Comparison of ENCODE assay signal across 8 cellular contexts in genomic region chr18:12948055-12948804, GRCh38. TPM values are rescaled to one million over a fixed set of nuclear protein-coding genes. Genes with fewer than 3 reads are reported as not detected.
DNase-seq lines count a peak whose midpoint lies in the region; ATAC-seq, FAIRE-seq and TF ChIP-seq lines count a peak whose summit lies in the region.

No MANE protein-coding gene starts in this region.

- in situ Hi-C loops in KBM-7 (cut with MboI; ENCODE audit: low pct_unique_long_range_greater_than_20kb, low sequenced_read_pairs), result loop anchor here (25.0 kb wide), 1 partner anchor 536 kb away; the partner anchor contains the start of gene PRELID3A

- CTCF ChIA-PET in naive thymus-derived CD4-positive, alpha-beta T cell (lab: Charles Lee), result interaction anchor here (1.0 kb wide), 1 partner anchor 557 kb away, joined by 3 read pairs; no protein-coding TSS in a partner anchor

- peaks cover 9% of the 10 kb centered on the region for H3K4me1 ChIP-seq in fibroblast of lung (ENCODE audit: control insufficient read depth, extremely low read depth, insufficient read depth, low read length)
- H3K4me1 ChIP-seq in naive thymus-derived CD4-positive, alpha-beta T cell (ENCODE audit: control insufficient read depth in 2 of 2, insufficient read depth in 2 of 2, low read length in 2 of 2), result peaks cover 13 to 15% of the 10 kb centered on the region in 2 donors

- H3K27ac ChIP-seq in fibroblast of lung (ENCODE audit: insufficient read depth, low read length), result peak overlapping the region; percentile 93
- H3K27ac ChIP-seq in naive thymus-derived CD4-positive, alpha-beta T cell (ENCODE audit: low read depth, low read length), result peak overlapping the region; percentile 92

- peak overlapping the region; percentile 87 for H3K9ac ChIP-seq in fibroblast of lung (ENCODE audit: insufficient read depth, low read length)

- FAIRE-seq in RCC 7860 (lab: Jason Lieb, UNC), result no peak

- peaks cover 2% of the 10 kb centered on the region for H3K36me3 ChIP-seq in fibroblast of lung (ENCODE audit: control insufficient read depth, insufficient read depth, low read length)
- H3K36me3 ChIP-seq in naive thymus-derived CD4-positive, alpha-beta T cell (ENCODE audit: control insufficient read depth in 2 of 3, insufficient read depth in 3 of 3, low read length in 3 of 3), result peaks cover 0 to 4% (median 0%) of the 10 kb centered on the region in 3 experiments

- peaks cover 45% of the 10 kb centered on the region for H3K4me1 Mint-ChIP-seq in activated T-helper 1 cell treated with anti-CD3 and anti-CD28 coated beads, Interleukin-12 subunit alpha, Interleukin-12 subunit beta, Interleukin-2, Interleukin-4 antibody, amounts not matched to agents 30 ng/mL and 10 ng/mL and 1 ng/mL, durations not matched to agents 14 hours and 24 hours and 36 hours (ENCODE audit: low read depth)
- H3K4me1 Mint-ChIP-seq in naive thymus-derived CD4-positive, alpha-beta T cell, result peaks cover 16 to 58% (median 47%) of the 10 kb centered on the region in 7 donors
- H3K4me1 Mint-ChIP-seq in stimulated activated effector memory CD8-positive, alpha-beta T cell treated with anti-CD3 and anti-CD28 coated beads, Interleukin-12 subunit alpha, Interleukin-12 subunit beta, amount 100 ng/mL, for 72 hours, result peaks cover 25% of the 10 kb centered on the region

- DNase-seq in DMS79 treated with DMSO at 0.1 percent for 48 hours (lab: John Stamatoyannopoulos, UW) (peak; percentile 76), KBM-7 (peak; percentile 96), RCC 7860 (ENCODE audit: low spot score) (peak; percentile 82), fibroblast of lung (ENCODE audit: low read depth in 2 of 2) (peak; percentile 94 to 95)
- peak; percentile 95 for DNase-seq in activated T-helper 1 cell treated with anti-CD3 and anti-CD28 coated beads, Interleukin-12 subunit alpha, Interleukin-12 subunit beta, Interleukin-2, Interleukin-4 antibody, amounts not matched to agents 30 ng/mL and 10 ng/mL and 1 ng/mL, durations not matched to agents 14 hours and 24 hours and 36 hours (ENCODE audit: low spot score)
- DNase-seq in naive thymus-derived CD4-positive, alpha-beta T cell, result peak; percentile 96 to 99 (median 98)
- peak; percentile 94 to 99 for DNase-seq in stimulated activated effector memory CD8-positive, alpha-beta T cell treated with anti-CD3 and anti-CD28 coated beads, Interleukin-12 subunit alpha, Interleukin-12 subunit beta, amount 100 ng/mL, for 72 hours (ENCODE audit: low spot score in 2 of 2)

- H3K9me3 Mint-ChIP-seq in activated T-helper 1 cell treated with anti-CD3 and anti-CD28 coated beads, Interleukin-12 subunit alpha, Interleukin-12 subunit beta, Interleukin-2, Interleukin-4 antibody, amounts not matched to agents 30 ng/mL and 10 ng/mL and 1 ng/mL, durations not matched to agents 14 hours and 24 hours and 36 hours, result no peaks in the 10 kb centered on the region
- H3K9me3 Mint-ChIP-seq in naive thymus-derived CD4-positive, alpha-beta T cell, result peaks cover 0 to 11% (median 0%) of the 10 kb centered on the region in 11 donors
- H3K9me3 Mint-ChIP-seq in stimulated activated effector memory CD8-positive, alpha-beta T cell treated with anti-CD3 and anti-CD28 coated beads, Interleukin-12 subunit alpha, Interleukin-12 subunit beta, amount 100 ng/mL, for 72 hours, result no peaks in the 10 kb centered on the region

- no peak for TF ChIP-seq CTCF in fibroblast of lung (conservative IDR thresholded peaks at IDR 0.05 in 1 of 2, IDR thresholded peaks at IDR 0.05 in 1 of 2; ENCODE audit: low read depth in 1 of 2, low read length in 2 of 2)

- peak overlapping the region; percentile 98 for H3K4me3 Mint-ChIP-seq in activated T-helper 1 cell treated with anti-CD3 and anti-CD28 coated beads, Interleukin-12 subunit alpha, Interleukin-12 subunit beta, Interleukin-2, Interleukin-4 antibody, amounts not matched to agents 30 ng/mL and 10 ng/mL and 1 ng/mL, durations not matched to agents 14 hours and 24 hours and 36 hours
- H3K4me3 Mint-ChIP-seq in naive thymus-derived CD4-positive, alpha-beta T cell, result peak overlapping the region; percentile 89 to 97 (median 92)
- peak overlapping the region; percentile 95 for H3K4me3 Mint-ChIP-seq in stimulated activated effector memory CD8-positive, alpha-beta T cell treated with anti-CD3 and anti-CD28 coated beads, Interleukin-12 subunit alpha, Interleukin-12 subunit beta, amount 100 ng/mL, for 72 hours

- H3K27ac Mint-ChIP-seq in activated T-helper 1 cell treated with anti-CD3 and anti-CD28 coated beads, Interleukin-12 subunit alpha, Interleukin-12 subunit beta, Interleukin-2, Interleukin-4 antibody, amounts not matched to agents 30 ng/mL and 10 ng/mL and 1 ng/mL, durations not matched to agents 14 hours and 24 hours and 36 hours, result peak overlapping the region; percentile 98
- peak overlapping the region; percentile 93 to 99 (median 96) for H3K27ac Mint-ChIP-seq in naive thymus-derived CD4-positive, alpha-beta T cell
- H3K27ac Mint-ChIP-seq in stimulated activated effector memory CD8-positive, alpha-beta T cell treated with anti-CD3 and anti-CD28 coated beads, Interleukin-12 subunit alpha, Interleukin-12 subunit beta, amount 100 ng/mL, for 72 hours, result peak overlapping the region; percentile 94

- no peaks in the 10 kb centered on the region for H4K20me1 ChIP-seq in fibroblast of lung (ENCODE audit: control insufficient read depth, extremely low read depth, insufficient read depth, low read length)

- H3K9me3 ChIP-seq in fibroblast of lung (ENCODE audit: control insufficient read depth, insufficient read depth, low read depth, low read length), result no peaks in the 10 kb centered on the region
- H3K9me3 ChIP-seq in naive thymus-derived CD4-positive, alpha-beta T cell (ENCODE audit: control insufficient read depth in 2 of 3, low read length in 3 of 3), result no peaks in the 10 kb centered on the region

- no peaks in the 10 kb centered on the region for H3K27me3 ChIP-seq in fibroblast of lung (ENCODE audit: control insufficient read depth, insufficient read depth, low read length)
- no peaks in the 10 kb centered on the region for H3K27me3 ChIP-seq in naive thymus-derived CD4-positive, alpha-beta T cell (ENCODE audit: control insufficient read depth in 2 of 2, insufficient read depth in 2 of 2, low read length in 2 of 2)

- POLR2A ChIA-PET in naive thymus-derived CD4-positive, alpha-beta T cell (lab: Charles Lee), result interaction anchor here (0.7 to 2.1 kb wide), 12 partner anchors 9 to 1040 kb away, joined by 3 to 16 read pairs (median 4); partner anchors contain the start of genes AFG3L2, CEP192, CEP76 and MPPE1

- H3K4me3 ChIP-seq in fibroblast of lung (replicated peaks in 1 of 4; ENCODE audit: control extremely low read depth in 1 of 4, insufficient read depth in 1 of 4, low read depth in 3 of 4, low read length in 4 of 4), result peak overlapping the region; percentile 71 to 82 (median 74)
- H3K4me3 ChIP-seq in naive thymus-derived CD4-positive, alpha-beta T cell (ENCODE audit: low read length), result peak overlapping the region; percentile 78

- H3K79me2 ChIP-seq in fibroblast of lung (ENCODE audit: control insufficient read depth, insufficient read depth, low read length), result peaks cover 28% of the 10 kb centered on the region

- no peaks in the 10 kb centered on the region for H3K27me3 Mint-ChIP-seq in activated T-helper 1 cell treated with anti-CD3 and anti-CD28 coated beads, Interleukin-12 subunit alpha, Interleukin-12 subunit beta, Interleukin-2, Interleukin-4 antibody, amounts not matched to agents 30 ng/mL and 10 ng/mL and 1 ng/mL, durations not matched to agents 14 hours and 24 hours and 36 hours (ENCODE audit: insufficient read depth)
- no peaks in the 10 kb centered on the region for H3K27me3 Mint-ChIP-seq in naive thymus-derived CD4-positive, alpha-beta T cell

- ATAC-seq in GM21723 (IDR thresholded peaks at IDR 0.05; ENCODE audit: unreplicated experiment), result peak; percentile 72
- peak; percentile 84 for ATAC-seq in naive thymus-derived CD4-positive, alpha-beta T cell
- peak; percentile 91 for ATAC-seq in stimulated activated effector memory CD8-positive, alpha-beta T cell treated with anti-CD3 and anti-CD28 coated beads, Interleukin-12 subunit alpha, Interleukin-12 subunit beta, amount 100 ng/mL, for 72 hours

- peaks cover 27% of the 10 kb centered on the region for H3K36me3 Mint-ChIP-seq in activated T-helper 1 cell treated with anti-CD3 and anti-CD28 coated beads, Interleukin-12 subunit alpha, Interleukin-12 subunit beta, Interleukin-2, Interleukin-4 antibody, amounts not matched to agents 30 ng/mL and 10 ng/mL and 1 ng/mL, durations not matched to agents 14 hours and 24 hours and 36 hours (ENCODE audit: low read depth)
- H3K36me3 Mint-ChIP-seq in naive thymus-derived CD4-positive, alpha-beta T cell, result peaks cover 0 to 27% (median 4%) of the 10 kb centered on the region in 5 donors
- H3K36me3 Mint-ChIP-seq in stimulated activated effector memory CD8-positive, alpha-beta T cell treated with anti-CD3 and anti-CD28 coated beads, Interleukin-12 subunit alpha, Interleukin-12 subunit beta, amount 100 ng/mL, for 72 hours, result peaks cover 41% of the 10 kb centered on the region

- H3K4me2 ChIP-seq in fibroblast of lung (ENCODE audit: extremely low read depth, insufficient read depth, low read length), result peak overlapping the region; percentile 85

- peak overlapping the region; percentile 83 for H2AFZ ChIP-seq in fibroblast of lung (ENCODE audit: low read length)

- intact Hi-C loops in activated T-helper 1 cell treated with anti-CD3 and anti-CD28 coated beads, Interleukin-12 subunit alpha, Interleukin-12 subunit beta, Interleukin-2, Interleukin-4 antibody, amounts not matched to agents 30 ng/mL and 10 ng/mL and 1 ng/mL, durations not matched to agents 14 hours and 24 hours and 36 hours (cut with micrococcal nuclease), result loop anchor here (1.0 to 5.0 kb wide), 6 partner anchors 43 to 966 kb away; partner anchors contain the start of genes CEP192, FAM210A, IMPA2 and RNMT
- intact Hi-C loops in naive thymus-derived CD4-positive, alpha-beta T cell (cut with micrococcal nuclease), result loop anchor here (1.0 to 5.0 kb wide), 5 partner anchors 44 to 778 kb away; partner anchors contain the start of genes CEP76 (in 1 of the 2), FAM210A (in 1 of the 2) and RNMT (in 1 of the 2)

RNA-seq across cellular contexts. Expression of gene SEH1L, which starts 0.4 kb away (rescaled TPM):
- 121 and 124 TPM in 2 replicates for total RNA-seq in activated T-helper 1 cell treated with anti-CD3 and anti-CD28 coated beads, Interleukin-12 subunit alpha, Interleukin-12 subunit beta, Interleukin-2, Interleukin-4 antibody, amounts not matched to agents 30 ng/mL and 10 ng/mL and 1 ng/mL, durations not matched to agents 14 hours and 24 hours and 36 hours
- total RNA-seq in fibroblast of lung, result 40.6 and 43.9 TPM in 2 replicates
- polyA plus RNA-seq in fibroblast of lung, result 52.7 and 56.0 TPM in 2 replicates
- polyA plus RNA-seq in fibroblast of lung (2012), result 37.5 and 38.7 TPM in 2 replicates
- 24.6 and 92.8 TPM in 2 replicates for polyA minus RNA-seq in fibroblast of lung (ENCODE audit: low replicate concordance)
- 10 to 100 TPM; 32.7 to 54.2 (median 34.2) TPM for total RNA-seq in naive thymus-derived CD4-positive, alpha-beta T cell
- polyA plus RNA-seq in naive thymus-derived CD4-positive, alpha-beta T cell, result 10 to 100 TPM; 28.4 to 34.1 TPM

RNA-seq across cellular contexts. Expression of gene CEP192, which starts 42.9 kb away (rescaled TPM):
- total RNA-seq in activated T-helper 1 cell treated with anti-CD3 and anti-CD28 coated beads, Interleukin-12 subunit alpha, Interleukin-12 subunit beta, Interleukin-2, Interleukin-4 antibody, amounts not matched to agents 30 ng/mL and 10 ng/mL and 1 ng/mL, durations not matched to agents 14 hours and 24 hours and 36 hours, result 31.2 and 32.0 TPM in 2 replicates
- 32.7 and 32.9 TPM in 2 replicates for total RNA-seq in fibroblast of lung
- polyA plus RNA-seq in fibroblast of lung, result 12.5 and 17.8 TPM in 2 replicates
- 6.5 and 8.6 TPM in 2 replicates for polyA plus RNA-seq in fibroblast of lung (2012)
- polyA minus RNA-seq in fibroblast of lung (ENCODE audit: low replicate concordance), result 17.4 and 19.3 TPM in 2 replicates
- 10 to 100 TPM; 30.9 to 45.0 (median 39.7) TPM for total RNA-seq in naive thymus-derived CD4-positive, alpha-beta T cell
- 1 to 10 TPM; 5.6 to 9.1 TPM for polyA plus RNA-seq in naive thymus-derived CD4-positive, alpha-beta T cell

Comparison
In these comparisons a context has a peak if more than half of its experiments do, and no peak if none do; other contexts are left out.
1. Peak in every context shown above with its lines: DNase-seq, ATAC-seq, H3K4me3 ChIP-seq and H3K27ac ChIP-seq.